Comparison of ENCODE assay signal across 31 cellular contexts in genomic region chr7:179948-180694, GRCh38. TPM values are rescaled to one million over a fixed set of nuclear protein-coding genes. Genes with fewer than 3 reads are reported as not detected.
"Had no signal": no experiment of that assay in that cellular context is flagged by ENCODE, and none has a peak within 500 bp of the region (broad histone marks: within the 10 kb centered on the region; RNA-seq: fewer than 3 reads in every experiment).

No MANE protein-coding gene starts in this region.

- H3K4me1 ChIP-seq: ascending aorta, body of pancreas had no signal

- H3K4me3 Mint-ChIP-seq: activated B cell treated with CpG ODN at 0.5 μM for 24 hours; activated CD4-positive, alpha-beta T cell treated with anti-CD3 and anti-CD28 coated beads, Interleukin-2, amount 10 ng/mL, durations not matched to agents 24 days and 14 days; activated CD8-positive, alpha-beta memory T cell treated with anti-CD3 and anti-CD28 coated beads, Interleukin-2, amount 10 ng/mL, durations not matched to agents 7 days and 5 days; activated naive CD8-positive, alpha-beta T cell treated with anti-CD3 and anti-CD28 coated beads, Interleukin-2, amount 50 U/mL, for 24 hours; activated T-cell treated with anti-CD3 and anti-CD28 coated beads, Interleukin-2, amount 50 U/mL, for 24 hours; activated T-helper 1 cell treated with anti-CD3 and anti-CD28 coated beads, Interleukin-12 subunit alpha, Interleukin-12 subunit beta, Interleukin-2, Interleukin-4 antibody, amounts not matched to agents 30 ng/mL and 10 ng/mL and 1 ng/mL, durations not matched to agents 14 hours and 24 hours and 36 hours; T-cell had no signal

- H3K9me3 ChIP-seq: ascending aorta, body of pancreas had no signal

- DNase-seq: activated B cell treated with CpG ODN at 0.5 μM for 24 hours; activated CD4-positive, alpha-beta T cell treated with anti-CD3 and anti-CD28 coated beads for 1 hour; activated CD4-positive, alpha-beta T cell treated with anti-CD3 and anti-CD28 coated beads, Interleukin-2, amount 10 ng/mL, durations not matched to agents 24 days and 14 days; activated CD4-positive, alpha-beta T cell treated with anti-CD3 and anti-CD28 coated beads, Interleukin-2, amount 50 U/mL, for 48 hours; activated CD8-positive, alpha-beta memory T cell treated with anti-CD3 and anti-CD28 coated beads, Interleukin-2, amount 10 ng/mL, durations not matched to agents 7 days and 5 days; activated effector memory CD4-positive, alpha-beta T cell treated with Interleukin-2 at 50 U/mL for 16 hours; activated naive CD4-positive, alpha-beta T cell; activated naive CD8-positive, alpha-beta T cell treated with anti-CD3 and anti-CD28 coated beads, Interleukin-2, amount 50 U/mL, for 24 hours; activated T-cell treated with anti-CD3 and anti-CD28 coated beads, Interleukin-2, amount 50 U/mL, for 24 hours; amniotic stem cell; body of pancreas; Karpas-422; NCI-H1105 treated with DMSO at 0.1 percent for 48 hours; NCI-H1436 treated with DMSO at 0.1 percent for 48 hours; NCI-H187; NCI-H2081; NCI-H510A treated with DMSO at 0.1 percent for 48 hours; NCI-H69; NK-92 treated with Interleukin-12 subunit alpha and Interleukin-12 subunit beta, amount 100 ng/mL, for 24 hours; PC-3; T-cell; T-helper 2 cell; T1000 had no signal

- H3K9me3 Mint-ChIP-seq: activated B cell treated with CpG ODN at 0.5 μM for 24 hours; activated CD4-positive, alpha-beta T cell treated with anti-CD3 and anti-CD28 coated beads, Interleukin-2, amount 10 ng/mL, durations not matched to agents 24 days and 14 days; activated naive CD4-positive, alpha-beta T cell treated with anti-CD3 and anti-CD28 coated beads, Interleukin-2, amount 50 U/mL, for 72 hours; activated naive CD8-positive, alpha-beta T cell treated with anti-CD3 and anti-CD28 coated beads, Interleukin-2, amount 50 U/mL, for 24 hours; activated T-cell treated with anti-CD3 and anti-CD28 coated beads, Interleukin-2, amount 50 U/mL, for 24 hours; activated T-helper 1 cell treated with anti-CD3 and anti-CD28 coated beads, Interleukin-12 subunit alpha, Interleukin-12 subunit beta, Interleukin-2, Interleukin-4 antibody, amounts not matched to agents 30 ng/mL and 10 ng/mL and 1 ng/mL, durations not matched to agents 14 hours and 24 hours and 36 hours; T-cell had no signal

- H3K27me3 Mint-ChIP-seq: activated CD4-positive, alpha-beta T cell treated with anti-CD3 and anti-CD28 coated beads, Interleukin-2, amount 10 ng/mL, durations not matched to agents 24 days and 14 days; activated CD8-positive, alpha-beta memory T cell treated with anti-CD3 and anti-CD28 coated beads, Interleukin-2, amount 10 ng/mL, durations not matched to agents 7 days and 5 days; activated T-cell treated with anti-CD3 and anti-CD28 coated beads, Interleukin-2, amount 50 U/mL, for 24 hours had no signal

- FAIRE-seq: bronchial epithelial cell, K562, RCC 7860, TTC549 had no signal

- H3K27ac Mint-ChIP-seq: activated B cell treated with CpG ODN at 0.5 μM for 24 hours; activated CD4-positive, alpha-beta T cell treated with anti-CD3 and anti-CD28 coated beads, Interleukin-2, amount 10 ng/mL, durations not matched to agents 24 days and 14 days; activated CD8-positive, alpha-beta memory T cell treated with anti-CD3 and anti-CD28 coated beads, Interleukin-2, amount 10 ng/mL, durations not matched to agents 7 days and 5 days; activated naive CD4-positive, alpha-beta T cell treated with anti-CD3 and anti-CD28 coated beads, Interleukin-2, amount 50 U/mL, for 72 hours; activated naive CD8-positive, alpha-beta T cell treated with anti-CD3 and anti-CD28 coated beads, Interleukin-2, amount 50 U/mL, for 24 hours; activated T-cell treated with anti-CD3 and anti-CD28 coated beads, Interleukin-2, amount 50 U/mL, for 24 hours; activated T-helper 1 cell treated with anti-CD3 and anti-CD28 coated beads, Interleukin-12 subunit alpha, Interleukin-12 subunit beta, Interleukin-2, Interleukin-4 antibody, amounts not matched to agents 30 ng/mL and 10 ng/mL and 1 ng/mL, durations not matched to agents 14 hours and 24 hours and 36 hours; T-cell had no signal

- H3K4me3 ChIP-seq: ascending aorta, body of pancreas, K562, SK-N-MC had no signal

- ATAC-seq: activated CD8-positive, alpha-beta memory T cell treated with anti-CD3 and anti-CD28 coated beads, Interleukin-2, amount 10 ng/mL, durations not matched to agents 7 days and 5 days; activated naive CD4-positive, alpha-beta T cell treated with anti-CD3 and anti-CD28 coated beads, Interleukin-2, amount 50 U/mL, for 72 hours; activated naive CD8-positive, alpha-beta T cell treated with anti-CD3 and anti-CD28 coated beads, Interleukin-2, amount 50 U/mL, for 24 hours; K562; PC-3; T-cell had no signal

- H3K4me1 Mint-ChIP-seq: activated B cell treated with CpG ODN at 0.5 μM for 24 hours; activated CD4-positive, alpha-beta T cell treated with anti-CD3 and anti-CD28 coated beads, Interleukin-2, amount 10 ng/mL, durations not matched to agents 24 days and 14 days; activated CD8-positive, alpha-beta memory T cell treated with anti-CD3 and anti-CD28 coated beads, Interleukin-2, amount 10 ng/mL, durations not matched to agents 7 days and 5 days; activated naive CD8-positive, alpha-beta T cell treated with anti-CD3 and anti-CD28 coated beads, Interleukin-2, amount 50 U/mL, for 24 hours; T-cell had no signal

- H3K27me3 ChIP-seq: ascending aorta, body of pancreas had no signal

- H3K27ac ChIP-seq: ascending aorta, body of pancreas, SK-N-MC had no signal

- H3K36me3 Mint-ChIP-seq: activated CD8-positive, alpha-beta memory T cell treated with anti-CD3 and anti-CD28 coated beads, Interleukin-2, amount 10 ng/mL, durations not matched to agents 7 days and 5 days; activated naive CD4-positive, alpha-beta T cell treated with anti-CD3 and anti-CD28 coated beads, Interleukin-2, amount 50 U/mL, for 72 hours; T-cell had no signal

- H3K36me3 ChIP-seq: ascending aorta had no signal

RNA-seq across cellular contexts. Expression of gene FAM20C, which starts 12.2 kb away (rescaled TPM):
- polyA plus RNA-seq: K562 had no signal
